1 cellular context compared by ENCODE assay signal in genomic region chr7:75611557-75612178, GRCh38.
TF ChIP-seq lines count a peak whose summit lies in the region.

No MANE protein-coding gene starts in this region.

TF ChIP-seq in HepG2, 621 proteins besides CTCF, POLR2A, EP300 and RAD21 (continued from another document and continues in another):
- TF ChIP-seq ZNF770 (CRISPR knock-in tag; IDR thresholded peaks at IDR 0.05) (peak; percentile 23; the same call in 1 of the 2 replicates), ZFYVE20 (CRISPR knock-in tag; IDR thresholded peaks at IDR 0.05; ENCODE audit: borderline replicate concordance, low read depth) (0 out of 2 replicates have a peak, but pooled peaks have one; percentile 24), KLF15 (CRISPR knock-in tag; IDR thresholded peaks at IDR 0.05; ENCODE audit: borderline replicate concordance) (no peak), ARID2 (CRISPR knock-in tag; IDR thresholded peaks at IDR 0.05; ENCODE audit: borderline replicate concordance) (no peak), SYNCRIP (IDR thresholded peaks at IDR 0.05; ENCODE audit: insufficient read depth, low read depth, low read length) (no peak), ZNF589 (CRISPR knock-in tag; conservative IDR thresholded peaks at IDR 0.05) (no peak), HMG20B (CRISPR knock-in tag; conservative IDR thresholded peaks at IDR 0.05) (no peak), KLF6 (CRISPR knock-in tag; IDR thresholded peaks at IDR 0.05) (no peak), ZC3H4 (CRISPR knock-in tag; IDR thresholded peaks at IDR 0.05; ENCODE audit: borderline replicate concordance) (no peak), ZBTB20 (CRISPR knock-in tag; IDR thresholded peaks at IDR 0.05; ENCODE audit: borderline replicate concordance, low read depth) (0 out of 2 replicates have a peak, but pooled peaks have one; percentile 50), CBX5 (CRISPR knock-in tag; IDR thresholded peaks at IDR 0.05; ENCODE audit: borderline replicate concordance) (peak; percentile 74; the same call in 1 of the 2 replicates), ARNT2 (CRISPR knock-in tag; IDR thresholded peaks at IDR 0.05; ENCODE audit: low read depth) (peak; percentile 38; the same call in 1 of the 2 replicates), HNRNPLL (IDR thresholded peaks at IDR 0.05; ENCODE audit: low read depth, low read length, poor library complexity, severe bottlenecking) (peak; percentile 40), ZNF546 (CRISPR knock-in tag; conservative IDR thresholded peaks at IDR 0.05) (no peak), ZNF446 (CRISPR knock-in tag; IDR thresholded peaks at IDR 0.05) (no peak), E2F2 (CRISPR knock-in tag; IDR thresholded peaks at IDR 0.05; ENCODE audit: borderline replicate concordance) (no peak), DDIT3 (CRISPR knock-in tag; IDR thresholded peaks at IDR 0.05) (no peak), RFX5 (IDR thresholded peaks at IDR 0.05; ENCODE audit: low read depth, low read length) (no peak), SRSF1 (optimal IDR thresholded peaks at IDR 0.05; ENCODE audit: low read depth, low read length) (no peak), ZNF891 (CRISPR knock-in tag; IDR thresholded peaks at IDR 0.05) (peak; percentile 69; the same call in 1 of the 2 replicates), TAF15 (IDR thresholded peaks at IDR 0.05; ENCODE audit: low read depth, low read length, poor library complexity, severe bottlenecking) (no peak), FOXJ3 (CRISPR knock-in tag; IDR thresholded peaks at IDR 0.05; ENCODE audit: borderline replicate concordance) (no peak), IRX3 (CRISPR knock-in tag; IDR thresholded peaks at IDR 0.05; ENCODE audit: borderline replicate concordance, low read depth) (no peak), ZNF775 (CRISPR knock-in tag; IDR thresholded peaks at IDR 0.05; ENCODE audit: borderline replicate concordance) (no peak), ZNF773 (CRISPR knock-in tag; IDR thresholded peaks at IDR 0.05; ENCODE audit: borderline replicate concordance) (no peak), ZNF280B (CRISPR knock-in tag; IDR thresholded peaks at IDR 0.05; ENCODE audit: borderline replicate concordance) (peak; percentile 88), ATF5 (CRISPR knock-in tag; IDR thresholded peaks at IDR 0.05; ENCODE audit: low read depth) (no peak), ZSCAN22 (CRISPR knock-in tag; IDR thresholded peaks at IDR 0.05) (no peak), MTERF4 (CRISPR knock-in tag; IDR thresholded peaks at IDR 0.05) (no peak), ZBTB33 (CRISPR knock-in tag; IDR thresholded peaks at IDR 0.05) (no peak), BCL3 (CRISPR knock-in tag; IDR thresholded peaks at IDR 0.05) (no peak; the same call in 1 of the 2 replicates), FOSL1 (CRISPR knock-in tag; IDR thresholded peaks at IDR 0.05; ENCODE audit: borderline replicate concordance) (no peak), PHF20 (CRISPR knock-in tag; IDR thresholded peaks at IDR 0.05) (peak; percentile 78), ZNF619 (CRISPR knock-in tag; IDR thresholded peaks at IDR 0.05) (no peak), IRF1 (CRISPR knock-in tag; IDR thresholded peaks at IDR 0.05; ENCODE audit: low read depth) (no peak), ZNF737 (CRISPR knock-in tag; IDR thresholded peaks at IDR 0.05; ENCODE audit: borderline replicate concordance) (no peak), HMG20A (CRISPR knock-in tag; IDR thresholded peaks at IDR 0.05; ENCODE audit: borderline replicate concordance) (0 out of 2 replicates have a peak, but pooled peaks have one; percentile 42), TEAD2 (CRISPR knock-in tag; IDR thresholded peaks at IDR 0.05) (no peak), ZBTB42 (CRISPR knock-in tag; IDR thresholded peaks at IDR 0.05) (no peak), JDP2 (CRISPR knock-in tag; IDR thresholded peaks at IDR 0.05; ENCODE audit: borderline replicate concordance) (no peak), CHCHD3 (CRISPR knock-in tag; IDR thresholded peaks at IDR 0.05) (no peak), FOSL2 (CRISPR knock-in tag; IDR thresholded peaks at IDR 0.05) (peak; percentile 25; the same call in 1 of the 2 replicates), HMGXB4 (CRISPR knock-in tag; IDR thresholded peaks at IDR 0.05; ENCODE audit: borderline replicate concordance in 1 of 2, low read depth in 1 of 2) (peak in 1 of 2 experiments; percentile 78; a peak in 1 of 4 replicates), ZNF614 (CRISPR knock-in tag; IDR thresholded peaks at IDR 0.05; ENCODE audit: borderline replicate concordance) (peak; percentile 45; the same call in 1 of the 2 replicates), ZNF883 (CRISPR knock-in tag; IDR thresholded peaks at IDR 0.05; ENCODE audit: not compliant biosample characterization) (no peak), STAT6 (CRISPR knock-in tag; IDR thresholded peaks at IDR 0.05; ENCODE audit: borderline replicate concordance) (no peak), ZNF253 (CRISPR knock-in tag; IDR thresholded peaks at IDR 0.05; ENCODE audit: borderline replicate concordance) (no peak), TCF12 (IDR thresholded peaks at IDR 0.05) (no peak), TCF12 (CRISPR knock-in tag; IDR thresholded peaks at IDR 0.05) (no peak; the same call in 1 of the 2 replicates), ZNF75D (CRISPR knock-in tag; IDR thresholded peaks at IDR 0.05; ENCODE audit: borderline replicate concordance) (no peak), NR2F1 (CRISPR knock-in tag; IDR thresholded peaks at IDR 0.05) (no peak; a peak in 1 of 4 replicates), CBX1 (IDR thresholded peaks at IDR 0.05; ENCODE audit: low read depth) (peak; percentile 83), SSRP1 (CRISPR knock-in tag; IDR thresholded peaks at IDR 0.05) (no peak)
